Comparison of ENCODE assay signal across 1 cellular context in genomic region chr3:148903022-148903442, GRCh38.
TF ChIP-seq lines count a peak whose summit lies in the region.

No MANE protein-coding gene starts in this region.

TF ChIP-seq in SK-N-SH treated with all-trans-retinoic acid at 6 μM for 48 hours, 23 proteins besides CTCF, POLR2A, EP300 and RAD21 (continued from another document):
- TF ChIP-seq, protein P1, sequence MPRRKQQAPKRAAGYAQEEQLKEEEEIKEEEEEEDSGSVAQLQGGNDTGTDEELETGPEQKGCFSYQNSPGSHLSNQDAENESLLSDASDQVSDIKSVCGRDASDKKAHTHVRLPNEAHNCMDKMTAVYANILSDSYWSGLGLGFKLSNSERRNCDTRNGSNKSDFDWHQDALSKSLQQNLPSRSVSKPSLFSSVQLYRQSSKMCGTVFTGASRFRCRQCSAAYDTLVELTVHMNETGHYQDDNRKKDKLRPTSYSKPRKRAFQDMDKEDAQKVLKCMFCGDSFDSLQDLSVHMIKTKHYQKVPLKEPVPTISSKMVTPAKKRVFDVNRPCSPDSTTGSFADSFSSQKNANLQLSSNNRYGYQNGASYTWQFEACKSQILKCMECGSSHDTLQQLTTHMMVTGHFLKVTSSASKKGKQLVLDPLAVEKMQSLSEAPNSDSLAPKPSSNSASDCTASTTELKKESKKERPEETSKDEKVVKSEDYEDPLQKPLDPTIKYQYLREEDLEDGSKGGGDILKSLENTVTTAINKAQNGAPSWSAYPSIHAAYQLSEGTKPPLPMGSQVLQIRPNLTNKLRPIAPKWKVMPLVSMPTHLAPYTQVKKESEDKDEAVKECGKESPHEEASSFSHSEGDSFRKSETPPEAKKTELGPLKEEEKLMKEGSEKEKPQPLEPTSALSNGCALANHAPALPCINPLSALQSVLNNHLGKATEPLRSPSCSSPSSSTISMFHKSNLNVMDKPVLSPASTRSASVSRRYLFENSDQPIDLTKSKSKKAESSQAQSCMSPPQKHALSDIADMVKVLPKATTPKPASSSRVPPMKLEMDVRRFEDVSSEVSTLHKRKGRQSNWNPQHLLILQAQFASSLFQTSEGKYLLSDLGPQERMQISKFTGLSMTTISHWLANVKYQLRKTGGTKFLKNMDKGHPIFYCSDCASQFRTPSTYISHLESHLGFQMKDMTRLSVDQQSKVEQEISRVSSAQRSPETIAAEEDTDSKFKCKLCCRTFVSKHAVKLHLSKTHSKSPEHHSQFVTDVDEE (CRISPR knock-in tag; IDR thresholded peaks at IDR 0.05) = no peak
- TF ChIP-seq BACH2 (CRISPR knock-in tag; IDR thresholded peaks at IDR 0.05; ENCODE audit: borderline replicate concordance) = no peak
- no peak for TF ChIP-seq TOX (CRISPR knock-in tag; IDR thresholded peaks at IDR 0.05; ENCODE audit: borderline replicate concordance)
- no peak for TF ChIP-seq ISL1 (CRISPR knock-in tag; IDR thresholded peaks at IDR 0.05)
- no peak for TF ChIP-seq SNAI2 (CRISPR knock-in tag; IDR thresholded peaks at IDR 0.05)
- TF ChIP-seq CSDC2 (CRISPR knock-in tag; IDR thresholded peaks at IDR 0.05) = no peak
- TF ChIP-seq TCF4 (CRISPR knock-in tag; IDR thresholded peaks at IDR 0.05; ENCODE audit: borderline replicate concordance) = no peak
- TF ChIP-seq ZFP30 (CRISPR knock-in tag; IDR thresholded peaks at IDR 0.05) = no peak
